In the genomic region with DNA sequence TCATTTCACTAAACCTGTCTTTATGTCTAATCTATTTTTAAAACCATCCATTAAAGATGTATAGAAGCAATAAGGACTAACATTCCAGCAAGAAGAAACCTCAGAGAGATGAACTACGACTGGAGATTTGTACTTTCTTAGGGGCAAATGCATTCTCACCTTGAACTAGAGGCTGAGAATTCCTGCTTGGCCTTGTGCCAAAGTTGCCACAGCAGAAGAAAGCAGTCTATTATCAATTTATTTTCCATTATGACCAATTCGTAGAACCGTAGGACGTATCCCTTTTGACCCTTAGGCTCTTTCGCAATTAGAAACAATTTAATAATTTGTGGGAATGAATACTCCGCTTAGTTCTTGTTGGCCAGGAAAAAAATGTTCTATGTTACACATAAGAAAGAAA, we compare ENCODE assay signal across 29 cellular contexts.
"Had no signal": no experiment of that assay in that cellular context is flagged by ENCODE, and none has a peak within 500 bp of the region (broad histone marks: within the 10 kb centered on the region; RNA-seq: fewer than 3 reads in every experiment).

No MANE protein-coding gene starts in this region.

- H2AFZ ChIP-seq: hepatocyte had no signal

- H3K9me3 ChIP-seq: adrenal gland, body of pancreas, esophagus muscularis mucosa, gastrocnemius medialis, heart right ventricle had no signal

- H3K27me3 ChIP-seq: adrenal gland, body of pancreas, esophagus muscularis mucosa, foreskin keratinocyte, gastrocnemius medialis, heart right ventricle, hepatocyte had no signal

- H3K27ac ChIP-seq: adrenal gland, body of pancreas, esophagus muscularis mucosa, foreskin keratinocyte, gastrocnemius medialis, heart right ventricle, hepatocyte had no signal

- ATAC-seq: activated CD4-positive, alpha-beta T cell treated with anti-CD3 and anti-CD28 coated beads for 36 hours; activated CD8-positive, alpha-beta memory T cell treated with anti-CD3 and anti-CD28 coated beads, Interleukin-2, amount 10 ng/mL, durations not matched to agents 7 days and 5 days; activated CD8-positive, alpha-beta T cell treated with anti-CD3 and anti-CD28 coated beads, Interleukin-2, amount 10 ng/mL, durations not matched to agents 7 days and 5 days; activated naive CD8-positive, alpha-beta T cell treated with anti-CD3 and anti-CD28 coated beads, Interleukin-2, amount 50 U/mL, for 24 hours; body of pancreas; effector memory CD8-positive, alpha-beta T cell; foreskin keratinocyte; gastrocnemius medialis; heart right ventricle had no signal

- DNase-seq: activated CD4-positive, alpha-beta memory T cell treated with anti-CD3 and anti-CD28 coated beads for 36 hours; activated CD4-positive, alpha-beta T cell treated with anti-CD3 and anti-CD28 coated beads for 36 hours; activated CD4-positive, alpha-beta T cell treated with anti-CD3 and anti-CD28 coated beads, Interleukin-2, amount 10 ng/mL, durations not matched to agents 24 days and 14 days; activated CD4-positive, CD25-positive, alpha-beta regulatory T cell; activated CD4-positive, CD25-positive, alpha-beta regulatory T cell treated with anti-CD3 and anti-CD28 coated beads, Interleukin-2, amount 50 U/mL, for 72 hours; activated CD8-positive, alpha-beta memory T cell treated with anti-CD3 and anti-CD28 coated beads, Interleukin-2, amount 10 ng/mL, durations not matched to agents 7 days and 5 days; activated CD8-positive, alpha-beta memory T cell treated with anti-CD3 and anti-CD28 coated beads, Interleukin-2, amount 50 U/mL, for 4 hours; activated CD8-positive, alpha-beta T cell treated with anti-CD3 and anti-CD28 coated beads, Interleukin-2, amount 10 ng/mL, durations not matched to agents 7 days and 5 days; activated effector memory CD4-positive, alpha-beta T cell treated with anti-CD3 and anti-CD28 coated beads, Interleukin-2, amount 50 U/mL, for 16 hours; activated naive CD4-positive, alpha-beta T cell treated with anti-CD3 and anti-CD28 coated beads for 36 hours; activated naive CD8-positive, alpha-beta T cell treated with anti-CD3 and anti-CD28 coated beads for 36 hours; activated naive CD8-positive, alpha-beta T cell treated with anti-CD3 and anti-CD28 coated beads, Interleukin-2, amount 50 U/mL, for 24 hours; activated T-cell treated with anti-CD3 and anti-CD28 coated beads, Interleukin-2, amount 50 U/mL, for 1 hour; activated T-cell treated with anti-CD3 and anti-CD28 coated beads, Interleukin-2, amount 50 U/mL, for 48 hours; adrenal gland; amygdala; aorta; body of pancreas; caudate nucleus; cortex of kidney; dermis blood vessel endothelial cell; effector CD4-positive, alpha-beta T cell; effector memory CD8-positive, alpha-beta T cell; erythroblast; foreskin keratinocyte; gastrocnemius medialis; heart right ventricle had no signal

- H3K36me3 ChIP-seq: adrenal gland, esophagus muscularis mucosa, gastrocnemius medialis, heart right ventricle had no signal

- H3K4me3 ChIP-seq: adrenal gland, body of pancreas, esophagus muscularis mucosa, gastrocnemius medialis, heart right ventricle, hepatocyte had no signal

- H3K4me1 ChIP-seq: adrenal gland, body of pancreas, esophagus muscularis mucosa, foreskin keratinocyte, gastrocnemius medialis, heart right ventricle had no signal

- H3K4me2 ChIP-seq: hepatocyte had no signal
